In the genomic region with DNA sequence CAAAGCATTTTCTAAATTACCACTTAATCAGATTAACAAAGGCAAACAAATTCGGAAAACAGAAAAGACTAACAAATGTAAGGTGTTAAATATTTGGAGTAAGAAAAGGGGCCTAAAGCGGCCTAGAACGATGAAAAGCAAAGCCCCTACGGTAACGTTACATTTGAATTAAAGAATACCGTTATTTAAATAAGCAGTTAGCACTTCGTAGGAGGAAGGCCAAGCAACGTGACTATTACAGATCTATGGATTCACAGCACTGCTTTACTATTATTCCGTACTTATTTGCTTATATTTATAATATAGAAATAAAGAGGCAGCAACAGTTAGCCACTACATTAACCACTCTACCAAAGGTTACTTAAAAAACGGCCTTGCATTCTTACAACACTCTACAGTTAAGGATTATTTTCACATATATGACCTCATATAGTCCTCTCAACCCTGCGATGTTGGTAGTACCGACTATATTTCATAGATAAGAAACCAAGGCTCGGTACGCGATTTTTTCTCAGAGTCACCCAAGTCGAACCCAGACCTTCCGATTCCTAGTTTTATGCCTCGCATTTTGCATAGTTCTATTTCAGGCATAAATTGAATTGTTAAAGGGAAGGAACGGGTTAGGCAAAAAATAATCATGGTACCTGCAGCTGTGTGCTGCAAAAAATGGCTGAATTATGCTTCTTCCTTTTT, we compare ENCODE assay signal across 1 cellular context.
TF ChIP-seq lines count a peak whose summit lies in the region.

No MANE protein-coding gene starts in this region.

TF ChIP-seq in HEK293, 187 proteins besides CTCF, POLR2A, EP300 and RAD21 (continued from another document):
- TF ChIP-seq, protein P1, sequence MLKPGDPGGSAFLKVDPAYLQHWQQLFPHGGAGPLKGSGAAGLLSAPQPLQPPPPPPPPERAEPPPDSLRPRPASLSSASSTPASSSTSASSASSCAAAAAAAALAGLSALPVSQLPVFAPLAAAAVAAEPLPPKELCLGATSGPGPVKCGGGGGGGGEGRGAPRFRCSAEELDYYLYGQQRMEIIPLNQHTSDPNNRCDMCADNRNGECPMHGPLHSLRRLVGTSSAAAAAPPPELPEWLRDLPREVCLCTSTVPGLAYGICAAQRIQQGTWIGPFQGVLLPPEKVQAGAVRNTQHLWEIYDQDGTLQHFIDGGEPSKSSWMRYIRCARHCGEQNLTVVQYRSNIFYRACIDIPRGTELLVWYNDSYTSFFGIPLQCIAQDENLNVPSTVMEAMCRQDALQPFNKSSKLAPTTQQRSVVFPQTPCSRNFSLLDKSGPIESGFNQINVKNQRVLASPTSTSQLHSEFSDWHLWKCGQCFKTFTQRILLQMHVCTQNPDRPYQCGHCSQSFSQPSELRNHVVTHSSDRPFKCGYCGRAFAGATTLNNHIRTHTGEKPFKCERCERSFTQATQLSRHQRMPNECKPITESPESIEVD (tag by site-specific recombination; IDR thresholded peaks at IDR 0.05): 0 out of 2 replicates have a peak, but pooled peaks have one; percentile 18
- TF ChIP-seq OVOL3 (tag by site-specific recombination; IDR thresholded peaks at IDR 0.05) (peak; percentile 67; the same call in 1 of the 2 replicates), ZXDB (tag by site-specific recombination; IDR thresholded peaks at IDR 0.05) (peak; percentile 20; the same call in 1 of the 2 replicates), ZBTB17 (tag by site-specific recombination; IDR thresholded peaks at IDR 0.05) (peak; percentile 83), ZFP69B (tag by site-specific recombination; IDR thresholded peaks at IDR 0.05) (no peak), ZNF274 (IDR thresholded peaks at IDR 0.05; ENCODE audit: low read length) (no peak), ZNF274 (tag by site-specific recombination; IDR thresholded peaks at IDR 0.05; ENCODE audit: borderline replicate concordance) (no peak), ZNF629 (tag by site-specific recombination; IDR thresholded peaks at IDR 0.05) (peak; percentile 34; the same call in 1 of the 2 replicates)
